8 cellular contexts compared by ENCODE assay signal in the genomic region with DNA sequence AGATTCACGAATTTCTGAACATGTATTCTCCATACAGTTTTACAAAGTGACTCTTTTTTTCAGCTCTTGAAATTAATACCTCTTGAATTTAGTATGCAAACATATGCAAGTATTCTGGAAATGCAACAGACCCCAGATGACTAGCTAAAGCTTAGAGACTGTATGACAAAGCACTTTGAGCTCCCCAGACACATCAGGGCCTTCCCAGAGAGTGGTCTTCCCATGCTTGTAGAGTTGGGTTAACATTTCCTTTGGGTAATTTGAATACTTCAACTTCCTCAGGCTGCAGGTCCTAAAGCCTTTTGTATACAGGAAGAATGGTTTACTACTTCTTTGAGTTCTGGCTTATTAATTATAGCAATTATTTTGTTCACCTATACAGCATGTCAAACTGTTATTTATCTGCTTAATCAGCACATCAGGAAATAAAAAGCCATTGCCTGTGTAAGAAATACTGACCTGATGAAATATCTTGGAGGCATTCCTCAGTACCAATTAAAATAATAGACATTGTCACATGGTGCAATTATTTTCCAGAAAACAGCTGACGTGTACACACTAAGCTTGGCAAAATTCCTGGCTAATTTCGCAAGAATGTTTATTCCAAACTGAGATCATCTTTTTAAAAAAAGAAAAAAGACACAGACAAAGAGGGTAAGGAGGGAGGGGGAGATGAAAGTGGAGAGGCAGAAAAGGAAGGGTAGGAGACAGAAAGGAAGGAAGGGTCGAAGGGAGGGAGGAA.
A peak's percentile ranks its signal among the peaks of the same experiment; 100 is the strongest.
DNase-seq lines count a peak whose midpoint lies in the region; ATAC-seq and TF ChIP-seq lines count a peak whose summit lies in the region.

No MANE protein-coding gene starts in this region.

- H3K27ac ChIP-seq in breast epithelium, result peak overlapping the region; percentile 64 to 69
- peak overlapping the region; percentile 2 for H3K27ac ChIP-seq in urinary bladder (ENCODE audit: low read depth)

- no peak for TF ChIP-seq POLR2A in breast epithelium (IDR thresholded peaks at IDR 0.05)

- intact Hi-C loops in breast epithelium (cut with DNase I; ENCODE audit: low total_unique reads), result no loop called here

- H3K36me3 ChIP-seq in breast epithelium, result no peaks in the 10 kb centered on the region
- H3K36me3 ChIP-seq in urinary bladder (ENCODE audit: insufficient read depth), result no peaks in the 10 kb centered on the region

- no peaks in the 10 kb centered on the region for H3K27me3 ChIP-seq in breast epithelium

- H3K9me3 ChIP-seq in breast epithelium, result no peaks in the 10 kb centered on the region

- H3K4me1 ChIP-seq in breast epithelium (peaks cover 0 to 5% of the 10 kb centered on the region in 2 donors), urinary bladder (ENCODE audit: insufficient read depth) (no peaks in the 10 kb centered on the region)

- 24% methylated on average over 4 of the region's 4 CpGs for WGBS in urinary bladder

- no peak for TF ChIP-seq CTCF in breast epithelium (IDR thresholded peaks at IDR 0.05)

- no peak for ATAC-seq in GM21737 (IDR thresholded peaks at IDR 0.05; ENCODE audit: unreplicated experiment)

- no peak overlapping the region for H3K4me3 ChIP-seq in breast epithelium
- H3K4me3 ChIP-seq in urinary bladder (ENCODE audit: low read depth, low read length), result no peak overlapping the region

- peak; percentile 2 for DNase-seq in NCI-H2107 (lab: John Stamatoyannopoulos, UW)
- no peak for DNase-seq in NCI-H2107 treated with DMSO at 0.1 percent for 48 hours (lab: John Stamatoyannopoulos, UW; ENCODE audit: unreplicated experiment)
- DNase-seq in breast epithelium (ENCODE audit: low spot score in 2 of 2), result no peak
- peak; percentile 94 for DNase-seq in kidney tubule cell (ENCODE audit: low spot score)
- no peak for DNase-seq in DMS153 treated with DMSO at 0.1 percent for 48 hours (lab: John Stamatoyannopoulos, UW; ENCODE audit: unreplicated experiment)
- no peak for DNase-seq in activated effector memory CD4-positive, alpha-beta T cell treated with Interleukin-2 at 50 U/mL for 16 hours

Comparison
In these comparisons a context has a peak if more than half of its experiments do, and no peak if none do; other contexts are left out.
1. DNase-seq: peak in NCI-H2107 (single experiment) and kidney tubule cell (single experiment); none in NCI-H2107 treated with DMSO at 0.1 percent for 48 hours (single experiment), breast epithelium (0 of 2), DMS153 treated with DMSO at 0.1 percent for 48 hours (single experiment) and activated effector memory CD4-positive, alpha-beta T cell treated with Interleukin-2 at 50 U/mL for 16 hours (single experiment).